In the genomic region with DNA sequence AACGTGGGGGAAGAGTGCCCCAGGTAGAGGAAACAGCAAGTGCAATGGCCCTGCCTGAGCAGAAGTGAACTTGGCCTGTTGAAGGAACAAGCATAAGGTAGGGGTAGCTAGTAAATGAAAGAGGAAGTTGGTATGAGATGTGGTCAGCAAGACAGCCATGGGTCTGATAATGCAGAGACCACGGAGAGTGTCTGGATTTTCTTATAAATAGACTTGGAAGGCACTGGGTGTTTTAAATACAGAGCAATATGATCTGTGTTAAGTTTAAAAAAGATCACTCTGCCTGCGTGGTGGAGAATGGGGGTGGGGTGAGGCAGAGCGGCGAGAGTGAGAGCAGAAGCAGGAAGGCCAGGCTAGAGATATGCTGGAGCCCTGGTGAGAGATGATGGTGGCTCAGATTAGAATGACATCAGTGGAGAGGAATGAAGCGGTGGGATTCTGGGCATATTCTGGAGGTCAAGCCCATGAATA, we compare ENCODE assay signal across 8 cellular contexts. TPM values are rescaled to one million over a fixed set of nuclear protein-coding genes. Genes with fewer than 3 reads are reported as not detected.
DNase-seq lines count a peak whose midpoint lies in the region; ATAC-seq and TF ChIP-seq lines count a peak whose summit lies in the region.

No MANE protein-coding gene starts in this region.

- peaks cover 91 to 93% of the 10 kb centered on the region in 2 experiments for H3K4me1 ChIP-seq in neutrophil (ENCODE audit: control insufficient read depth in 1 of 2, insufficient read depth in 1 of 2, low read depth in 1 of 2, low read length in 1 of 2)

- ATAC-seq in GM18909 (IDR thresholded peaks at IDR 0.05; ENCODE audit: poor library complexity, unreplicated experiment), result peak; percentile 95
- ATAC-seq in HG03060 (IDR thresholded peaks at IDR 0.05; ENCODE audit: low read depth, unreplicated experiment), result peak; percentile 93
- ATAC-seq in omental fat pad (ENCODE audit: low FRiP score), result no peak

- H3K9me3 Mint-ChIP-seq in dendritic cell treated with granulocyte-macrophage colony-stimulating factor and Interleukin-4, amounts not matched to agents 40 ng/mL and 50 ng/mL, for 4 days, result no peaks in the 10 kb centered on the region

- intact Hi-C loops in dendritic cell treated with granulocyte-macrophage colony-stimulating factor and Interleukin-4, amounts not matched to agents 40 ng/mL and 50 ng/mL, for 4 days (cut with micrococcal nuclease), result loop anchor here (5.0 kb wide), 1 partner anchor 36 kb away; no protein-coding TSS in a partner anchor

- peak overlapping the region; percentile 44 for H3K4me3 Mint-ChIP-seq in dendritic cell treated with granulocyte-macrophage colony-stimulating factor and Interleukin-4, amounts not matched to agents 40 ng/mL and 50 ng/mL, for 4 days

- H3K36me3 Mint-ChIP-seq in dendritic cell treated with granulocyte-macrophage colony-stimulating factor and Interleukin-4, amounts not matched to agents 40 ng/mL and 50 ng/mL, for 4 days (ENCODE audit: low read depth), result peaks cover 66% of the 10 kb centered on the region

- H3K4me3 ChIP-seq in AG10803 (ENCODE audit: low read length) (no peak overlapping the region), neutrophil (ENCODE audit: low read depth in 1 of 2, low read length in 1 of 2) (peak overlapping the region; percentile 50 to 98)

- peak overlapping the region; percentile 84 for H3K27ac Mint-ChIP-seq in dendritic cell treated with granulocyte-macrophage colony-stimulating factor and Interleukin-4, amounts not matched to agents 40 ng/mL and 50 ng/mL, for 4 days

- H3K36me3 ChIP-seq in neutrophil, result peaks cover 15% of the 10 kb centered on the region

- no peaks in the 10 kb centered on the region for H3K9me3 ChIP-seq in neutrophil

- DNase-seq in AG10803 (ENCODE audit: low read depth) (peak; percentile 44), SIG-M5 (lab: John Stamatoyannopoulos, UW) (peak; percentile 59), omental fat pad (ENCODE audit: low spot score) (no peak), COR-L47 (lab: John Stamatoyannopoulos, UW) (no peak)

- no peak for TF ChIP-seq CTCF in AG10803 (conservative IDR thresholded peaks at IDR 0.05; ENCODE audit: low read length)
- TF ChIP-seq CTCF in neutrophil (IDR thresholded peaks at IDR 0.05), result no peak
- TF ChIP-seq CTCF in omental fat pad (IDR thresholded peaks at IDR 0.05), result no peak

- peaks cover 14% of the 10 kb centered on the region for H3K27me3 Mint-ChIP-seq in dendritic cell treated with granulocyte-macrophage colony-stimulating factor and Interleukin-4, amounts not matched to agents 40 ng/mL and 50 ng/mL, for 4 days

- peaks cover 80% of the 10 kb centered on the region for H3K4me1 Mint-ChIP-seq in dendritic cell treated with granulocyte-macrophage colony-stimulating factor and Interleukin-4, amounts not matched to agents 40 ng/mL and 50 ng/mL, for 4 days (ENCODE audit: low read depth)

- H3K27ac ChIP-seq in neutrophil, result peak overlapping the region; percentile 86

- H3K27me3 ChIP-seq in neutrophil, result no peaks in the 10 kb centered on the region

RNA-seq across cellular contexts. Expression of a gene that starts 4.2 kb away (rescaled TPM):
- 10 to 100 TPM in 2 of 4 donors, 1 to 10 TPM in 2; 2.1 to 18.0 (median 9.1) TPM for total RNA-seq in omental fat pad

Comparison
In these comparisons a context has a peak if more than half of its experiments do, and no peak if none do; other contexts are left out.
1. DNase-seq: peak in AG10803 (single experiment) and SIG-M5 (single experiment); none in omental fat pad (single experiment) and COR-L47 (single experiment).